ENCODE assay signal across 8 cellular contexts in genomic region chr3:38346584-38347410, GRCh38. TPM values are rescaled to one million over a fixed set of nuclear protein-coding genes. Genes with fewer than 3 reads are reported as not detected.
DNase-seq lines count a peak whose midpoint lies in the region; ATAC-seq and TF ChIP-seq lines count a peak whose summit lies in the region.

Gene XYLB (plus strand): TSS chr3:38346785. CDS start chr3:38346869, 84 bp downstream.

- peak within 1 kb of the TSS; percentile 71 for H3K4me3 Mint-ChIP-seq in activated T-helper 17 cell treated with anti-CD3 and anti-CD28 coated beads, Interleukin-2, amount 50 U/mL, for 72 hours
- H3K4me3 Mint-ChIP-seq in neural crest cell: peak within 1 kb of the TSS; percentile 88

- no peaks in the 10 kb centered on the region for H3K27me3 ChIP-seq in stomach

- intact Hi-C loops in stomach (cut with DNase I; ENCODE audit: low total_unique reads): loop anchor here (5.0 kb wide), 1 partner anchor 131 kb away; no protein-coding TSS in a partner anchor

- no peaks in the 10 kb centered on the region for H3K36me3 ChIP-seq in stomach

- peak within 1 kb of the TSS; percentile 60 to 87 (median 79) for H3K27ac ChIP-seq in stomach

- ATAC-seq in activated T-helper 17 cell treated with anti-CD3 and anti-CD28 coated beads, Interleukin-2, amount 50 U/mL, for 72 hours (replicated peaks): peak; percentile 99

- H3K27ac Mint-ChIP-seq in activated T-helper 17 cell treated with anti-CD3 and anti-CD28 coated beads, Interleukin-2, amount 50 U/mL, for 72 hours: no peak within 1 kb of the TSS
- no peak within 1 kb of the TSS for H3K27ac Mint-ChIP-seq in neural crest cell (ENCODE audit: unreplicated experiment)

- H3K27me3 Mint-ChIP-seq in activated T-helper 17 cell treated with anti-CD3 and anti-CD28 coated beads, Interleukin-2, amount 50 U/mL, for 72 hours: no peaks in the 10 kb centered on the region
- peaks cover 3% of the 10 kb centered on the region for H3K27me3 Mint-ChIP-seq in neural crest cell (ENCODE audit: low read depth)

- 1 to 2% (median 1%) methylated on average over 35 to 86 of the region's 86 CpGs for WGBS in stomach, 5 donors

- H3K9me3 ChIP-seq in stomach: no peaks in the 10 kb centered on the region

- no peaks in the 10 kb centered on the region for H3K36me3 Mint-ChIP-seq in activated T-helper 17 cell treated with anti-CD3 and anti-CD28 coated beads, Interleukin-2, amount 50 U/mL, for 72 hours (ENCODE audit: low read depth)
- H3K36me3 Mint-ChIP-seq in neural crest cell (ENCODE audit: low read depth): peaks cover 2% of the 10 kb centered on the region

- peaks cover 10 to 33% (median 21%) of the 10 kb centered on the region in 4 donors for H3K4me1 ChIP-seq in stomach

- H3K9me3 Mint-ChIP-seq in activated T-helper 17 cell treated with anti-CD3 and anti-CD28 coated beads, Interleukin-2, amount 50 U/mL, for 72 hours: no peaks in the 10 kb centered on the region
- H3K9me3 Mint-ChIP-seq in neural crest cell: peaks cover 6% of the 10 kb centered on the region

- H3K4me1 Mint-ChIP-seq in activated T-helper 17 cell treated with anti-CD3 and anti-CD28 coated beads, Interleukin-2, amount 50 U/mL, for 72 hours: no peaks in the 10 kb centered on the region
- H3K4me1 Mint-ChIP-seq in neural crest cell: no peaks in the 10 kb centered on the region

- H3K4me3 ChIP-seq in fibroblast of villous mesenchyme (ENCODE audit: low read depth, low read length) (peak within 1 kb of the TSS; percentile 77), stomach (peak within 1 kb of the TSS; percentile 75 to 93 (median 83))

- TF ChIP-seq EP300 in stomach (IDR thresholded peaks at IDR 0.05): no peak

- DNase-seq in DMS153 (lab: John Stamatoyannopoulos, UW) (peak; percentile 9), GM20000 (ENCODE audit: low spot score) (peak; percentile 94), HS-27A (ENCODE audit: low read depth) (peak; percentile 68), RKO (ENCODE audit: low spot score) (peak; percentile 88), fibroblast of villous mesenchyme (ENCODE audit: low read depth) (peak; percentile 80), neural crest cell (ENCODE audit: low read depth, low spot score) (peak; percentile 78), stomach (peak; percentile 91)

- no peak for TF ChIP-seq POLR2A in stomach (IDR thresholded peaks at IDR 0.05)

- TF ChIP-seq CTCF in GM20000 (IDR thresholded peaks at IDR 0.05; ENCODE audit: extremely low read depth, missing control alignments): peak; percentile 82
- TF ChIP-seq CTCF in fibroblast of villous mesenchyme (IDR thresholded peaks at IDR 0.05; ENCODE audit: insufficient read depth, low read depth, low read length): peak; percentile 83
- TF ChIP-seq CTCF in neural crest cell (conservative IDR thresholded peaks at IDR 0.05): peak; percentile 80
- TF ChIP-seq CTCF in stomach (IDR thresholded peaks at IDR 0.05): peak in 5 of 7 experiments; percentile 75 to 88 (median 83)

RNA-seq across cellular contexts. Expression of gene XYLB, which starts in this region (rescaled TPM):
- 10 to 100 TPM in 1 of 2 donors, 1 to 10 TPM in 1; 6.3 to 10.1 TPM for total RNA-seq in activated T-helper 17 cell treated with anti-CD3 and anti-CD28 coated beads, Interleukin-2, amount 50 U/mL, for 72 hours
- total RNA-seq in fibroblast of villous mesenchyme (4.3 and 4.8 TPM in 2 replicates), neural crest cell (10.1 and 12.0 TPM in 2 replicates), stomach (10 to 100 TPM in 2 of 5 donors, 1 to 10 TPM in 3; 2.3 to 41.6 (median 8.3) TPM)
- polyA plus RNA-seq in stomach: 1 to 10 TPM; 1.1 to 1.7 (median 1.4) TPM

Comparison
In these comparisons a context has a peak if more than half of its experiments do, and no peak if none do; other contexts are left out.
1. Peak in every context shown above with its lines: DNase-seq, ATAC-seq, H3K4me3 ChIP-seq and H3K27ac ChIP-seq.
2. DNase-seq: peak in every context shown above with its lines; median percentile 94 in GM20000; 91 in stomach; 88 in RKO; 80 in fibroblast of villous mesenchyme; 78 in neural crest cell; 68 in HS-27A; 9 in DMS153.